20 cellular contexts compared by ENCODE assay signal in the genomic region with DNA sequence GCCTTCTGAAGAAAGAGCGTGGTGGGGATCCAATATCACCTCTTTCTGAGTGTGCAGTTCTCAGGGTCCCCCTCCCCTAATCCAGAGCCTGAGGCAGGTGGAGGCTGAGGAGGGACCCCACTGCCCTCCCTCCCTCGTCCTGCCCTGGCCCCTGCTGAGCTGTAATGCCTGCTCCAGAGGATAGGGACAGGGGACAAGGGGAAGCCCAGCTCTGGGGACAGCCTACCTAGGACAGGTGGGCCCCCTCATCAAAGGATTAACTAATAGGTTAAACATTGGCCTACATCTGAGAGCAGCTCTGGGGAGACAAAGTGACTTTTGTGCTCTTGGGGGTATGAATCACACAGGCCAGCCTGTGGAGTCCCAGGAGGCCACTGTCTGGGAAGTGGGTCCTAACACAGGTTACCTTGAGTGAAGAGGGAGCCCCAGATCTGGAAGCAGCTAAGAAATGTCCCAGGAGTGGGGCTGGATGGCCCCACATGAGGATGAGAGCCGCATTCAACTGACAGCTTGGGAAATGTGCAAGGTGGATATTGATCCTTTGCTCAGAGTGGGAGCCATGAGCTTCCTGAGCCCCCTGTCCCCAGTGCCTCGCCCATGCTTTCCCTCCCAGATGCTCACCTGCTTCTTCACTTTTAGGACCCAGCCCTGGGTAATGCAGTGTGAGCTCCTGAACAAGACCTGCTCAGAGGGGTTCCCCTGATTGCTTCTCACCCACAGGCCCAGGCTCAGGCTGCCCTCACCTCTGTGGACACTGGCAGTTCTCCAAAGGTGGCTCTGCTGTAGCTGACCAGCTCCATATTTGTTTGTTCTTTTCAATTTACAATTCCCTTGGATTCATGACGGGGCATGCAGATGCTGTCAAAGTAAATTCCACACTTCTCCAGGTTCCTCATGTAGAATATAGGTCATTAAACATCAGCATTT. TPM values are rescaled to one million over a fixed set of nuclear protein-coding genes. Genes with fewer than 3 reads are reported as not detected.
DNase-seq lines count a peak whose midpoint lies in the region; ATAC-seq and TF ChIP-seq lines count a peak whose summit lies in the region.
"Had no signal": no experiment of that assay in that cellular context is flagged by ENCODE, and none has a peak within 500 bp of the region (broad histone marks: within the 10 kb centered on the region; RNA-seq: fewer than 3 reads in every experiment).

No MANE protein-coding gene starts in this region.

- no peaks in the 10 kb centered on the region for H3K36me3 Mint-ChIP-seq in stimulated activated memory B cell treated with anti-CD40 and anti-IgM and Interleukin-4, amounts not matched to agents 10 μg/mL and 1 μg/mL and 100 μg/mL, for 72 hours
- H3K36me3 Mint-ChIP-seq in activated T-cell treated with anti-CD3 and anti-CD28 coated beads, Interleukin-2, amount 50 U/mL, for 24 hours (ENCODE audit: low read depth): no peaks in the 10 kb centered on the region
- H3K36me3 Mint-ChIP-seq: CD4-positive, alpha-beta memory T cell had no signal

- ATAC-seq in Right ventricle myocardium inferior (no peak), heart left ventricle (no peak), RWPE2 (ENCODE audit: low read depth) (peak; percentile 7; the same call in 1 of the 3 replicates)
- ATAC-seq in stimulated activated memory B cell treated with anti-CD40 and anti-IgM and Interleukin-4, amounts not matched to agents 10 μg/mL and 1 μg/mL and 100 μg/mL, for 72 hours: peak; percentile 31
- ATAC-seq: GM12878 had no signal

- H3K27me3 ChIP-seq in heart left ventricle (peaks cover 0 to 29% (median 3%) of the 10 kb centered on the region in 9 donors), RWPE2 (ENCODE audit: insufficient read depth, poor library complexity, severe bottlenecking) (no peaks in the 10 kb centered on the region)

- H3K27ac Mint-ChIP-seq in stimulated activated memory B cell treated with anti-CD40 and anti-IgM and Interleukin-4, amounts not matched to agents 10 μg/mL and 1 μg/mL and 100 μg/mL, for 72 hours: no peak overlapping the region
- no peak overlapping the region for H3K27ac Mint-ChIP-seq in activated T-cell treated with anti-CD3 and anti-CD28 coated beads, Interleukin-2, amount 50 U/mL, for 24 hours
- H3K27ac Mint-ChIP-seq: CD4-positive, alpha-beta memory T cell had no signal

- intact Hi-C loops in Right ventricle myocardium inferior (cut with DNase I): no loop called here
- intact Hi-C loops in heart left ventricle (cut with DNase I): no loop called here

- WGBS in heart left ventricle, 4 donors: 61 to 73% (median 71%) methylated on average over 5 of the region's 5 CpGs

- DNase-seq in Right ventricle myocardium inferior (ENCODE audit: missing footprints) (peak; percentile 21), heart left ventricle (no peak), RWPE2 (ENCODE audit: low spot score) (no peak), islet precursor cell (peak; percentile 37), NCI-H748 treated with DMSO at 0.1 percent for 48 hours (lab: John Stamatoyannopoulos, UW) (no peak), AG08395 (ENCODE audit: low spot score) (no peak)
- no peak for DNase-seq in activated T-cell treated with anti-CD3 and anti-CD28 coated beads, Interleukin-2, amount 50 U/mL, for 24 hours
- DNase-seq: CD4-positive, alpha-beta memory T cell; GF-D8; NCI-H1092 treated with DMSO at 0.1 percent for 48 hours; NCI-H146; NCI-H2029 treated with DMSO at 0.1 percent for 48 hours; NCI-H2171; NCI-H446 had no signal

- TF ChIP-seq CTCF in heart left ventricle (IDR thresholded peaks at IDR 0.05) (no peak), RWPE2 (IDR thresholded peaks at IDR 0.05; ENCODE audit: poor library complexity, severe bottlenecking) (no peak)

- no peak overlapping the region for H3K4me3 Mint-ChIP-seq in stimulated activated memory B cell treated with anti-CD40 and anti-IgM and Interleukin-4, amounts not matched to agents 10 μg/mL and 1 μg/mL and 100 μg/mL, for 72 hours
- no peak overlapping the region for H3K4me3 Mint-ChIP-seq in activated T-cell treated with anti-CD3 and anti-CD28 coated beads, Interleukin-2, amount 50 U/mL, for 24 hours
- H3K4me3 Mint-ChIP-seq: CD4-positive, alpha-beta memory T cell had no signal

- H3K9me3 Mint-ChIP-seq in stimulated activated memory B cell treated with anti-CD40 and anti-IgM and Interleukin-4, amounts not matched to agents 10 μg/mL and 1 μg/mL and 100 μg/mL, for 72 hours: no peaks in the 10 kb centered on the region
- H3K9me3 Mint-ChIP-seq in activated T-cell treated with anti-CD3 and anti-CD28 coated beads, Interleukin-2, amount 50 U/mL, for 24 hours: peaks cover 2% of the 10 kb centered on the region

- H3K4me1 ChIP-seq in heart left ventricle (no peaks in the 10 kb centered on the region), RWPE2 (ENCODE audit: insufficient read depth, poor library complexity, severe bottlenecking) (peaks cover 46% of the 10 kb centered on the region)
- H3K4me1 ChIP-seq: HAP-1 had no signal

- H3K27ac ChIP-seq in heart left ventricle (no peak overlapping the region), RWPE2 (ENCODE audit: poor library complexity, severe bottlenecking) (peak overlapping the region; percentile 55)

- peaks cover 29% of the 10 kb centered on the region for H3K27me3 Mint-ChIP-seq in stimulated activated memory B cell treated with anti-CD40 and anti-IgM and Interleukin-4, amounts not matched to agents 10 μg/mL and 1 μg/mL and 100 μg/mL, for 72 hours
- peaks cover 58% of the 10 kb centered on the region for H3K27me3 Mint-ChIP-seq in activated T-cell treated with anti-CD3 and anti-CD28 coated beads, Interleukin-2, amount 50 U/mL, for 24 hours

- H3K36me3 ChIP-seq in heart left ventricle (no peaks in the 10 kb centered on the region), RWPE2 (ENCODE audit: low read depth) (no peaks in the 10 kb centered on the region)
- H3K36me3 ChIP-seq: HAP-1 had no signal

- H3K9me3 ChIP-seq in heart left ventricle: no peaks in the 10 kb centered on the region
- no peaks in the 10 kb centered on the region for H3K9me3 ChIP-seq in RWPE2 (ENCODE audit: severe bottlenecking)
- H3K9me3 ChIP-seq: HAP-1 had no signal

- no peaks in the 10 kb centered on the region for H3K4me1 Mint-ChIP-seq in stimulated activated memory B cell treated with anti-CD40 and anti-IgM and Interleukin-4, amounts not matched to agents 10 μg/mL and 1 μg/mL and 100 μg/mL, for 72 hours
- H3K4me1 Mint-ChIP-seq in activated T-cell treated with anti-CD3 and anti-CD28 coated beads, Interleukin-2, amount 50 U/mL, for 24 hours (ENCODE audit: low read depth): no peaks in the 10 kb centered on the region
- H3K4me1 Mint-ChIP-seq: CD4-positive, alpha-beta memory T cell had no signal

- H3K4me3 ChIP-seq in heart left ventricle (no peak overlapping the region), RWPE2 (ENCODE audit: severe bottlenecking) (no peak overlapping the region)
- H3K4me3 ChIP-seq: GM12878, HAP-1 had no signal

- no peak for TF ChIP-seq POLR2A in heart left ventricle (IDR thresholded peaks at IDR 0.05)

RNA-seq across cellular contexts. Expression of gene CST9L, which starts 17.8 kb away (rescaled TPM):
- not detected for total RNA-seq in Right ventricle myocardium inferior
- not detected for total RNA-seq in heart left ventricle
- polyA plus RNA-seq in heart left ventricle: not detected
- total RNA-seq: CD4-positive, alpha-beta memory T cell; GM12878; LHCN-M2; RPMI7951 had no signal
- polyA plus RNA-seq: BJ; CD4-positive, alpha-beta memory T cell; GM12878 had no signal

RNA-seq across cellular contexts. Expression of gene CST9, which starts 19.6 kb away (rescaled TPM):
- total RNA-seq in Right ventricle myocardium inferior (not detected), heart left ventricle (not detected)
- not detected for polyA plus RNA-seq in heart left ventricle
- total RNA-seq: CD4-positive, alpha-beta memory T cell; GM12878; LHCN-M2; RPMI7951 had no signal
- polyA plus RNA-seq: BJ; CD4-positive, alpha-beta memory T cell; GM12878 had no signal

RNA-seq across cellular contexts. Expression of gene CST3, which starts 51.7 kb away (rescaled TPM):
- total RNA-seq in Right ventricle myocardium inferior: 1,033 TPM
- total RNA-seq in heart left ventricle: 1,000 to 10,000 TPM in 3 of 9 donors, 100 to 1,000 TPM in 6; 482 to 1,194 (median 708) TPM
- 100 to 1,000 TPM; 240 to 611 TPM for polyA plus RNA-seq in heart left ventricle

Comparison
In these comparisons a context has a peak if more than half of its experiments do, and no peak if none do; other contexts are left out.
1. DNase-seq: peak in Right ventricle myocardium inferior (single experiment) and islet precursor cell (single experiment); none in heart left ventricle (0 of 5), RWPE2 (single experiment), NCI-H748 treated with DMSO at 0.1 percent for 48 hours (single experiment), AG08395 (single experiment) and activated T-cell treated with anti-CD3 and anti-CD28 coated beads, Interleukin-2, amount 50 U/mL, for 24 hours (single experiment).
2. ATAC-seq: peak in RWPE2 (single experiment) and stimulated activated memory B cell treated with anti-CD40 and anti-IgM and Interleukin-4, amounts not matched to agents 10 μg/mL and 1 μg/mL and 100 μg/mL, for 72 hours (single experiment); none in Right ventricle myocardium inferior (single experiment) and heart left ventricle (0 of 4).